27 cellular contexts compared by ENCODE assay signal in the genomic region with DNA sequence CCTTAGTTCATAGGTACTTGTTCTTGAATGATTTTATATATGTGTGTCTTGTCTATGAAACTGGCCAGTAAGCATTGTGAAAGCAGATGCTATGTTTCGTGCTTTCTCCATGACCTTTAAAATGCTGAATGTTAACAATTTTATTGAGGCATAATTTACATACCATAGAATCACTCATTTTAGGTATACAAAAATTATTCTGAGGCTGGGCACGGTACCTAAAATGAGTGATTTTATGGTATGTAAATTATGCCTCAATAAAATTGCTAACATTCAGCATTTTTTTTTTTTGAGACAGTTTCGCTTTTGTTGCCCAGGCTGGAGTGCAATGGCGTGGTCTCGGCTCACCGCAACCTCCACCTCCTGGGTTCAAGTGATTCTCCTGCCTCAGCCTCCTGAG.
"Had no signal": no experiment of that assay in that cellular context is flagged by ENCODE, and none has a peak within 500 bp of the region (broad histone marks: within the 10 kb centered on the region; RNA-seq: fewer than 3 reads in every experiment).

No MANE protein-coding gene starts in this region.

- H3K27ac Mint-ChIP-seq: activated CD4-positive, alpha-beta memory T cell treated with anti-CD3 and anti-CD28 coated beads, Interleukin-2, amount 10 ng/mL, durations not matched to agents 7 days and 5 days; activated CD4-positive, alpha-beta T cell treated with anti-CD3 and anti-CD28 coated beads, Interleukin-2, amount 10 ng/mL, durations not matched to agents 24 days and 14 days; activated naive CD4-positive, alpha-beta T cell treated with anti-CD3 and anti-CD28 coated beads, Interleukin-2, amount 10 ng/mL, durations not matched to agents 7 days and 5 days; activated naive CD4-positive, alpha-beta T cell treated with anti-CD3 and anti-CD28 coated beads, Interleukin-2, amount 50 U/mL, for 72 hours had no signal

- DNase-seq: activated CD4-positive, alpha-beta memory T cell treated with anti-CD3 and anti-CD28 coated beads, Interleukin-2, amount 10 ng/mL, durations not matched to agents 7 days and 5 days; activated CD4-positive, alpha-beta T cell treated with anti-CD3 and anti-CD28 coated beads for 36 hours; activated CD4-positive, alpha-beta T cell treated with anti-CD3 and anti-CD28 coated beads, Interleukin-2, amount 10 ng/mL, durations not matched to agents 24 days and 14 days; activated CD4-positive, alpha-beta T cell treated with anti-CD3 and anti-CD28 coated beads, Interleukin-2, amount 50 U/mL, for 4 hours; activated CD8-positive, alpha-beta memory T cell treated with anti-CD3 and anti-CD28 coated beads for 24 hours; activated gamma-delta T cell; activated naive CD4-positive, alpha-beta T cell; activated naive CD4-positive, alpha-beta T cell treated with anti-CD3 and anti-CD28 coated beads, Interleukin-2, amount 10 ng/mL, durations not matched to agents 7 days and 5 days; activated naive CD8-positive, alpha-beta T cell treated with anti-CD3 and anti-CD28 coated beads, Interleukin-2, amount 50 U/mL, for 24 hours; activated T-cell treated with anti-CD3 and anti-CD28 coated beads, Interleukin-2, amount 50 U/mL, for 1 hour; adrenal gland; amygdala; body of pancreas; central memory CD4-positive, alpha-beta T cell; cerebellar nuclear complex; colonic mucosa; effector CD8-positive, alpha-beta T cell; esophagus squamous epithelium; foreskin melanocyte; heart right ventricle; T-helper 1 cell; T-helper 2 cell had no signal

- H3K27me3 ChIP-seq: adrenal gland, body of pancreas, colonic mucosa, esophagus squamous epithelium, gastroesophageal sphincter, heart right ventricle, hepatocyte had no signal

- H3K9me3 Mint-ChIP-seq: activated CD4-positive, alpha-beta T cell treated with anti-CD3 and anti-CD28 coated beads, Interleukin-2, amount 10 ng/mL, durations not matched to agents 24 days and 14 days; activated naive CD4-positive, alpha-beta T cell treated with anti-CD3 and anti-CD28 coated beads, Interleukin-2, amount 50 U/mL, for 72 hours; activated naive CD8-positive, alpha-beta T cell treated with anti-CD3 and anti-CD28 coated beads, Interleukin-2, amount 50 U/mL, for 24 hours; activated T-helper 1 cell treated with anti-CD3 and anti-CD28 coated beads, Interleukin-12 subunit alpha, Interleukin-12 subunit beta, Interleukin-2, Interleukin-4 antibody, amounts not matched to agents 30 ng/mL and 10 ng/mL and 1 ng/mL, durations not matched to agents 14 hours and 24 hours and 36 hours had no signal

- H3K4me3 Mint-ChIP-seq: activated CD4-positive, alpha-beta memory T cell treated with anti-CD3 and anti-CD28 coated beads, Interleukin-2, amount 10 ng/mL, durations not matched to agents 7 days and 5 days; activated CD4-positive, alpha-beta T cell treated with anti-CD3 and anti-CD28 coated beads for 36 hours; activated CD4-positive, alpha-beta T cell treated with anti-CD3 and anti-CD28 coated beads, Interleukin-2, amount 10 ng/mL, durations not matched to agents 24 days and 14 days; activated naive CD4-positive, alpha-beta T cell treated with anti-CD3 and anti-CD28 coated beads, Interleukin-2, amount 10 ng/mL, durations not matched to agents 7 days and 5 days; activated naive CD8-positive, alpha-beta T cell treated with anti-CD3 and anti-CD28 coated beads, Interleukin-2, amount 50 U/mL, for 24 hours; activated T-helper 1 cell treated with anti-CD3 and anti-CD28 coated beads, Interleukin-12 subunit alpha, Interleukin-12 subunit beta, Interleukin-2, Interleukin-4 antibody, amounts not matched to agents 30 ng/mL and 10 ng/mL and 1 ng/mL, durations not matched to agents 14 hours and 24 hours and 36 hours had no signal

- H3K4me3 ChIP-seq: adrenal gland, body of pancreas, colonic mucosa, esophagus squamous epithelium, gastroesophageal sphincter, heart right ventricle, hepatocyte had no signal

- H3K27ac ChIP-seq: adrenal gland, body of pancreas, colonic mucosa, epithelial cell of prostate, esophagus squamous epithelium, heart right ventricle, hepatocyte had no signal

- ATAC-seq: activated naive CD4-positive, alpha-beta T cell treated with anti-CD3 and anti-CD28 coated beads, Interleukin-2, amount 50 U/mL, for 72 hours; activated naive CD8-positive, alpha-beta T cell treated with anti-CD3 and anti-CD28 coated beads, Interleukin-2, amount 50 U/mL, for 24 hours; body of pancreas; gastroesophageal sphincter; heart right ventricle had no signal

- H3K27me3 Mint-ChIP-seq: activated CD4-positive, alpha-beta memory T cell treated with anti-CD3 and anti-CD28 coated beads, Interleukin-2, amount 10 ng/mL, durations not matched to agents 7 days and 5 days; activated CD4-positive, alpha-beta T cell treated with anti-CD3 and anti-CD28 coated beads for 36 hours; activated CD4-positive, alpha-beta T cell treated with anti-CD3 and anti-CD28 coated beads, Interleukin-2, amount 10 ng/mL, durations not matched to agents 24 days and 14 days; activated naive CD4-positive, alpha-beta T cell treated with anti-CD3 and anti-CD28 coated beads, Interleukin-2, amount 10 ng/mL, durations not matched to agents 7 days and 5 days; activated naive CD8-positive, alpha-beta T cell treated with anti-CD3 and anti-CD28 coated beads, Interleukin-2, amount 50 U/mL, for 24 hours had no signal

- H3K9me3 ChIP-seq: adrenal gland, body of pancreas, colonic mucosa, esophagus squamous epithelium, gastroesophageal sphincter, heart right ventricle had no signal
